ENCODE assay signal across 11 cellular contexts in the genomic region with DNA sequence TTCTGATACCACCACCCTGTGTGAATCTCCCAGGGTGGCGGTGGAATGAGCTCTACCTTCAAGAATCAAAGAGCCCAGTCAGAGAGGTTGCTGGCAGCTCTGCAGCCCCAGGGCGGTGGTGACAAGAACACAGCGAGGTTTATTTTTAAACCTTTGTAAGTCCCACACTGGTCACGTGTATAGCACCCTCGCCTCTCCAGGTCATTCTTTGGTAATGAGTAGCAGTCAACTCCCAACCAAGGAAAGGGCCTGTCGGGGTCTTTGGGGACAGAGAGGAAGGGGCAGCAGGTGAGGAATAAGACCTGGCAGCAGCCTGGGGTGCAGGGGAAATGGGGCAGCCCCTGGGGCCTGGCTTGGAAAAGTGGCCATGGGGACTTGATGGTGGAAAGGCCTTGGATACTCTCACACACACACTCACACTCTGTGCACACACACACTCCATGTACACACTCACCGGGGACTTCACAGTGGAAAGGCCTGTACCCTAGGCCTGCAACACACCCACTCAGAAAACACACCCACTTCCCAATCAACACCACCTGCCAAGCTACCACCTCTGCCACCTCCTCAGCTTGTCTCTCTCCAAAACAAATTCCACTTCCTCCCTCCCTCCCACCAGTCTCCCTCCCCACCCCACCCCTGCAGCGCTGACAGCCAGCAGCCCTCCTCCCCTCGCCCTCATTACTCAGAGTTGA.
A peak's percentile ranks its signal among the peaks of the same experiment; 100 is the strongest.
DNase-seq lines count a peak whose midpoint lies in the region; ATAC-seq and TF ChIP-seq lines count a peak whose summit lies in the region.
"Had no signal": no experiment of that assay in that cellular context is flagged by ENCODE, and none has a peak within 500 bp of the region (broad histone marks: within the 10 kb centered on the region; RNA-seq: fewer than 3 reads in every experiment).

No MANE protein-coding gene starts in this region.

- H3K4me1 ChIP-seq in BLaER1 (peaks cover 52% of the 10 kb centered on the region), HEK293 (ENCODE audit: control insufficient read depth, insufficient read depth, low read length) (peaks cover 4% of the 10 kb centered on the region; the same call in 1 of the 2 replicates)

- H3K9ac ChIP-seq in BLaER1: 0 out of 2 replicates have a peak overlapping the region, but pooled peaks have one; percentile 34

- H3K27ac ChIP-seq in BLaER1 (peak overlapping the region; percentile 58), HEK293 (ENCODE audit: extremely low read depth, low read depth, low read length) (no peak overlapping the region), cingulate gyrus (ENCODE audit: low read depth, low read length) (peak overlapping the region; percentile 29)

- DNase-seq in myocyte (ENCODE audit: low read depth): peak; percentile 48
- DNase-seq in T-cell: no peak
- no peak for DNase-seq in HFFc6
- no peak for DNase-seq in NCI-H524 (lab: John Stamatoyannopoulos, UW)
- DNase-seq: activated CD8-positive, alpha-beta memory T cell treated with anti-CD3 and anti-CD28 coated beads, Interleukin-2, amount 50 U/mL, for 48 hours; stimulated activated naive CD4-positive, alpha-beta T cell treated with Interleukin-2 at 50 U/mL for 16 hours; T-helper 2 cell had no signal

- H3K36me3 ChIP-seq in BLaER1 (no peaks in the 10 kb centered on the region), HEK293 (ENCODE audit: control insufficient read depth in 2 of 2, insufficient read depth in 1 of 2, low read length in 2 of 2) (no peaks in the 10 kb centered on the region)

- ATAC-seq in GM19035 (IDR thresholded peaks at IDR 0.05; ENCODE audit: unreplicated experiment): no peak
- no peak for ATAC-seq in T-cell (replicated peaks in 1 of 4)

- no peaks in the 10 kb centered on the region for H3K27me3 ChIP-seq in BLaER1

- H3K4me3 Mint-ChIP-seq in T-cell (peak overlapping the region in 1 of 3 donors; percentile 68), HFFc6 (no peak overlapping the region)

- no peak for TF ChIP-seq CTCF in HEK293 (tag by site-specific recombination; IDR thresholded peaks at IDR 0.05)
- no peak for TF ChIP-seq CTCF in HFFc6 (IDR thresholded peaks at IDR 0.05)

- H3K4me2 ChIP-seq in BLaER1: peak overlapping the region; percentile 92

- POLR2A ChIA-PET in HEK293 (lab: Yijun Ruan, JAX) (no interaction called here), T-cell (lab: Charles Lee) (no interaction called here)

- H3K36me3 Mint-ChIP-seq in T-cell (no peaks in the 10 kb centered on the region), HFFc6 (ENCODE audit: low read depth) (peaks cover 15% of the 10 kb centered on the region)

- CTCF ChIA-PET in HEK293 (lab: Yijun Ruan, JAX): interaction anchor here (0.6 kb wide), 1 partner anchor 25 kb away, joined by 5 read pairs; no protein-coding TSS in a partner anchor
- CTCF ChIA-PET in T-cell (lab: Charles Lee): no interaction called here

- 0 out of 2 replicates have a peak overlapping the region, but pooled peaks have one; percentile 12 for H3K4me3 ChIP-seq in BLaER1
- no peak overlapping the region for H3K4me3 ChIP-seq in HEK293 (ENCODE audit: low read depth, low read length)

- H3K27ac Mint-ChIP-seq in T-cell (peak overlapping the region in 1 of 2 donors; percentile 41), HFFc6 (no peak overlapping the region; the same call in 1 of the 2 replicates)

- no peaks in the 10 kb centered on the region for H4K20me1 ChIP-seq in BLaER1

- H3K4me1 Mint-ChIP-seq in T-cell (peaks cover 42 to 48% (median 44%) of the 10 kb centered on the region in 3 donors), HFFc6 (ENCODE audit: low read depth) (peaks cover 26% of the 10 kb centered on the region)

- no peaks in the 10 kb centered on the region for H3K9me3 Mint-ChIP-seq in T-cell
- no peaks in the 10 kb centered on the region for H3K9me3 Mint-ChIP-seq in HFFc6

- H3K27me3 Mint-ChIP-seq in T-cell (no peaks in the 10 kb centered on the region), HFFc6 (ENCODE audit: insufficient read depth) (no peaks in the 10 kb centered on the region; the same call in 1 of the 2 replicates)

- no peaks in the 10 kb centered on the region for H3K9me3 ChIP-seq in BLaER1
- no peaks in the 10 kb centered on the region for H3K9me3 ChIP-seq in HEK293 (ENCODE audit: control insufficient read depth, insufficient read depth, low read depth, low read length)

TF ChIP-seq in HEK293, 187 proteins besides CTCF, POLR2A, EP300 and RAD21:
- TF ChIP-seq GLIS1 (tag by site-specific recombination; IDR thresholded peaks at IDR 0.05) (0 out of 2 replicates have a peak, but pooled peaks have one; percentile 25), ZNF548 (tag by site-specific recombination; IDR thresholded peaks at IDR 0.05) (no peak), EGR2 (tag by site-specific recombination; IDR thresholded peaks at IDR 0.05; ENCODE audit: low read depth) (peak; percentile 98), ZFHX2 (tag by site-specific recombination; conservative IDR thresholded peaks at IDR 0.05) (peak; percentile 99), ZSCAN16 (tag by site-specific recombination; IDR thresholded peaks at IDR 0.05) (no peak), KLF9 (tag by site-specific recombination; IDR thresholded peaks at IDR 0.05; ENCODE audit: low read depth) (peak; percentile 25; the same call in 1 of the 2 replicates), MEIS1 (CRISPR knock-in tag; IDR thresholded peaks at IDR 0.05; ENCODE audit: borderline replicate concordance) (no peak)
